8 cellular contexts compared by ENCODE assay signal in the genomic region with DNA sequence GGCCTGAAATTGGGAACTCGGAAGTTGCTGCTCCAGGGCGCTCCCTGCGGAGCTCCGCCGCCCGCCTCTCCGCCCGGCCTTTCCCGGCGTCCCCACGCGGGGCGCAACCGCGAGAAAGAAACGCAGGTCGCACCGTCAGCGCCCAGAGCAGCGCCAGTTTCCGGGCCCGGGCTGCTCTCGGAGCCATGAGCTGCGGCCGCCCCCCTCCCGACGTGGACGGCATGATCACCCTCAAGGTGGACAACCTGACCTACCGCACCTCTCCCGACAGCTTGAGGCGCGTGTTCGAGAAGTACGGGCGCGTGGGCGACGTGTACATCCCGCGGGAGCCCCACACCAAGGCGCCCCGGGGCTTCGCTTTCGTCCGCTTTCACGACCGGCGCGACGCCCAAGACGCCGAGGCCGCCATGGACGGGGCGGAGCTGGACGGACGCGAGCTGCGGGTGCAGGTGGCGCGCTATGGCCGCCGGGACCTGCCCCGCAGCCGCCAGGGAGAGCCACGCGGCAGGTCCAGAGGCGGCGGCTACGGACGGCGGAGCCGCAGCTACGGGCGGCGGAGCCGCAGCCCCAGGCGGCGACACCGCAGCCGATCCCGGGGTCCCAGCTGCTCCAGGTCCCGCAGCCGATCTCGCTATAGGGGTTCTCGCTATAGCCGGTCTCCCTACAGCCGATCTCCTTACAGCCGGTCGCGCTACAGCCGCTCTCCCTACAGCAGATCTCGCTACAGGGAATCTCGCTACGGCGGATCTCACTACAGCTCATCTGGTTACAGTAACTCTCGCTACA. TPM values are rescaled to one million over a fixed set of nuclear protein-coding genes. Genes with fewer than 3 reads are reported as not detected.
DNase-seq lines count a peak whose midpoint lies in the region; ATAC-seq, FAIRE-seq and TF ChIP-seq lines count a peak whose summit lies in the region.

No MANE protein-coding gene starts in this region.

- ATAC-seq in HG02981 (IDR thresholded peaks at IDR 0.05; ENCODE audit: unreplicated experiment): peak; percentile 56
- peak; percentile 78 for ATAC-seq in WTC11

- peaks cover 0 to 5% of the 10 kb centered on the region in 2 donors for H3K4me1 ChIP-seq in kidney (ENCODE audit: control insufficient read depth in 1 of 2, insufficient read depth in 1 of 2, low read depth in 1 of 2, low read length in 2 of 2)

- no peaks in the 10 kb centered on the region for H3K9me3 ChIP-seq in kidney (ENCODE audit: control insufficient read depth in 1 of 2, low read length in 2 of 2)

- intact Hi-C loops in kidney (cut with DNase I): no loop called here

- peaks cover 17% of the 10 kb centered on the region for H3K4me1 Mint-ChIP-seq in WTC11

- CTCF ChIA-PET in WTC11 (lab: Charles Lee): interaction anchor here (0.7 to 5.1 kb wide), 18 partner anchors 9 to 722 kb away, joined by 3 to 89 read pairs (median 4); a partner anchor contains a TSS

- TF ChIP-seq CTCF in WTC11 (IDR thresholded peaks at IDR 0.05) (no peak), kidney (IDR thresholded peaks at IDR 0.05; ENCODE audit: borderline replicate concordance, extremely low read depth, insufficient read depth) (peak; percentile 59)

- POLR2A ChIA-PET in WTC11 (lab: Charles Lee): interaction anchor here (0.6 to 2.9 kb wide), 9 partner anchors 14 to 1229 kb away, joined by 4 to 19 read pairs (median 6); a partner anchor contains a TSS

- peak overlapping the region; percentile 86 for H3K4me3 Mint-ChIP-seq in WTC11

- H3K4me3 ChIP-seq in kidney (ENCODE audit: low read length in 2 of 2): peak overlapping the region; percentile 94 to 96

- H3K27ac Mint-ChIP-seq in WTC11: peak overlapping the region; percentile 80

- H3K27me3 Mint-ChIP-seq in WTC11 (ENCODE audit: low read depth): no peaks in the 10 kb centered on the region; the same call in 1 of the 2 replicates

- H3K36me3 Mint-ChIP-seq in WTC11: no peaks in the 10 kb centered on the region

- H3K9me3 Mint-ChIP-seq in WTC11: no peaks in the 10 kb centered on the region

- FAIRE-seq in kidney (lab: Jason Lieb, UNC): no peak

- DNase-seq in SIG-M5 treated with dmso at 0.1 percent for 504 hours (lab: John Stamatoyannopoulos, UW; ENCODE audit: unreplicated experiment): peak; percentile 43
- DNase-seq in SIG-M5 (lab: John Stamatoyannopoulos, UW): no peak
- peak; percentile 78 for DNase-seq in NCI-H2107 (lab: John Stamatoyannopoulos, UW)
- peak; percentile 79 for DNase-seq in WTC11 (ENCODE audit: low spot score)
- peak; percentile 73 for DNase-seq in central memory CD4-positive, alpha-beta T cell
- DNase-seq in kidney: peak; percentile 94
- peak; percentile 61 to 66 for DNase-seq in stimulated activated CD4-positive, alpha-beta T cell treated with anti-CD3 and anti-CD28 coated beads, Interleukin-15, amount 100 ng/mL, for 48 hours (ENCODE audit: low read depth in 2 of 2)

- peak overlapping the region; percentile 97 to 98 for H3K27ac ChIP-seq in kidney (ENCODE audit: low read depth in 2 of 2, low read length in 2 of 2)

- H3K9ac ChIP-seq in kidney (ENCODE audit: low read length in 2 of 2): peak overlapping the region; percentile 85 to 96

- no peaks in the 10 kb centered on the region for H3K36me3 ChIP-seq in kidney (ENCODE audit: control insufficient read depth in 1 of 2, insufficient read depth in 2 of 2, low read length in 2 of 2)

TF ChIP-seq in WTC11, 78 proteins besides CTCF, POLR2A, EP300 and RAD21 (continues in another document):
- TF ChIP-seq, protein P1, sequence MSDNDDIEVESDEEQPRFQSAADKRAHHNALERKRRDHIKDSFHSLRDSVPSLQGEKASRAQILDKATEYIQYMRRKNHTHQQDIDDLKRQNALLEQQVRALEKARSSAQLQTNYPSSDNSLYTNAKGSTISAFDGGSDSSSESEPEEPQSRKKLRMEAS (CRISPR knock-in tag; IDR thresholded peaks at IDR 0.05): peak; percentile 76
- TF ChIP-seq CREM (CRISPR knock-in tag; IDR thresholded peaks at IDR 0.05) (peak; percentile 22; the same call in 1 of the 2 replicates), ZBTB21 (CRISPR knock-in tag; IDR thresholded peaks at IDR 0.05; ENCODE audit: borderline replicate concordance) (0 out of 2 replicates have a peak, but pooled peaks have one; percentile 64), TP53 (CRISPR knock-in tag; IDR thresholded peaks at IDR 0.05) (peak; percentile 64; the same call in 1 of the 2 replicates), ZNF232 (CRISPR knock-in tag; IDR thresholded peaks at IDR 0.05) (peak; percentile 75), ETV6 (CRISPR knock-in tag; IDR thresholded peaks at IDR 0.05) (0 out of 2 replicates have a peak, but pooled peaks have one; percentile 62), NFE2L1 (CRISPR knock-in tag; IDR thresholded peaks at IDR 0.05) (peak; percentile 37; the same call in 1 of the 2 replicates), RELA (CRISPR knock-in tag; IDR thresholded peaks at IDR 0.05; ENCODE audit: borderline replicate concordance) (peak; percentile 81; the same call in 1 of the 2 replicates), FOXK1 (CRISPR knock-in tag; IDR thresholded peaks at IDR 0.05) (peak; percentile 53)
- TF ChIP-seq, protein P2, sequence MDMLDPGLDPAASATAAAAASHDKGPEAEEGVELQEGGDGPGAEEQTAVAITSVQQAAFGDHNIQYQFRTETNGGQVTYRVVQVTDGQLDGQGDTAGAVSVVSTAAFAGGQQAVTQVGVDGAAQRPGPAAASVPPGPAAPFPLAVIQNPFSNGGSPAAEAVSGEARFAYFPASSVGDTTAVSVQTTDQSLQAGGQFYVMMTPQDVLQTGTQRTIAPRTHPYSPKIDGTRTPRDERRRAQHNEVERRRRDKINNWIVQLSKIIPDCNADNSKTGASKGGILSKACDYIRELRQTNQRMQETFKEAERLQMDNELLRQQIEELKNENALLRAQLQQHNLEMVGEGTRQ (CRISPR knock-in tag; IDR thresholded peaks at IDR 0.05): 0 out of 2 replicates have a peak, but pooled peaks have one; percentile 9
- TF ChIP-seq, protein P3, sequence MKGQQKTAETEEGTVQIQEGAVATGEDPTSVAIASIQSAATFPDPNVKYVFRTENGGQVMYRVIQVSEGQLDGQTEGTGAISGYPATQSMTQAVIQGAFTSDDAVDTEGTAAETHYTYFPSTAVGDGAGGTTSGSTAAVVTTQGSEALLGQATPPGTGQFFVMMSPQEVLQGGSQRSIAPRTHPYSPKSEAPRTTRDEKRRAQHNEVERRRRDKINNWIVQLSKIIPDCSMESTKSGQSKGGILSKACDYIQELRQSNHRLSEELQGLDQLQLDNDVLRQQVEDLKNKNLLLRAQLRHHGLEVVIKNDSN (CRISPR knock-in tag; IDR thresholded peaks at IDR 0.05): peak; percentile 14; the same call in 1 of the 2 replicates
- TF ChIP-seq, protein P4, sequence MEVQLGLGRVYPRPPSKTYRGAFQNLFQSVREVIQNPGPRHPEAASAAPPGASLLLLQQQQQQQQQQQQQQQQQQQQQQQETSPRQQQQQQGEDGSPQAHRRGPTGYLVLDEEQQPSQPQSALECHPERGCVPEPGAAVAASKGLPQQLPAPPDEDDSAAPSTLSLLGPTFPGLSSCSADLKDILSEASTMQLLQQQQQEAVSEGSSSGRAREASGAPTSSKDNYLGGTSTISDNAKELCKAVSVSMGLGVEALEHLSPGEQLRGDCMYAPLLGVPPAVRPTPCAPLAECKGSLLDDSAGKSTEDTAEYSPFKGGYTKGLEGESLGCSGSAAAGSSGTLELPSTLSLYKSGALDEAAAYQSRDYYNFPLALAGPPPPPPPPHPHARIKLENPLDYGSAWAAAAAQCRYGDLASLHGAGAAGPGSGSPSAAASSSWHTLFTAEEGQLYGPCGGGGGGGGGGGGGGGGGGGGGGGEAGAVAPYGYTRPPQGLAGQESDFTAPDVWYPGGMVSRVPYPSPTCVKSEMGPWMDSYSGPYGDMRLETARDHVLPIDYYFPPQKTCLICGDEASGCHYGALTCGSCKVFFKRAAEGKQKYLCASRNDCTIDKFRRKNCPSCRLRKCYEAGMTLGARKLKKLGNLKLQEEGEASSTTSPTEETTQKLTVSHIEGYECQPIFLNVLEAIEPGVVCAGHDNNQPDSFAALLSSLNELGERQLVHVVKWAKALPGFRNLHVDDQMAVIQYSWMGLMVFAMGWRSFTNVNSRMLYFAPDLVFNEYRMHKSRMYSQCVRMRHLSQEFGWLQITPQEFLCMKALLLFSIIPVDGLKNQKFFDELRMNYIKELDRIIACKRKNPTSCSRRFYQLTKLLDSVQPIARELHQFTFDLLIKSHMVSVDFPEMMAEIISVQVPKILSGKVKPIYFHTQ (CRISPR knock-in tag; IDR thresholded peaks at IDR 0.05): no peak
- TF ChIP-seq, protein P5, sequence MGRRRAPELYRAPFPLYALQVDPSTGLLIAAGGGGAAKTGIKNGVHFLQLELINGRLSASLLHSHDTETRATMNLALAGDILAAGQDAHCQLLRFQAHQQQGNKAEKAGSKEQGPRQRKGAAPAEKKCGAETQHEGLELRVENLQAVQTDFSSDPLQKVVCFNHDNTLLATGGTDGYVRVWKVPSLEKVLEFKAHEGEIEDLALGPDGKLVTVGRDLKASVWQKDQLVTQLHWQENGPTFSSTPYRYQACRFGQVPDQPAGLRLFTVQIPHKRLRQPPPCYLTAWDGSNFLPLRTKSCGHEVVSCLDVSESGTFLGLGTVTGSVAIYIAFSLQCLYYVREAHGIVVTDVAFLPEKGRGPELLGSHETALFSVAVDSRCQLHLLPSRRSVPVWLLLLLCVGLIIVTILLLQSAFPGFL (CRISPR knock-in tag; IDR thresholded peaks at IDR 0.05; ENCODE audit: borderline replicate concordance): 0 out of 2 replicates have a peak, but pooled peaks have one; percentile 17
- TF ChIP-seq, protein P6, sequence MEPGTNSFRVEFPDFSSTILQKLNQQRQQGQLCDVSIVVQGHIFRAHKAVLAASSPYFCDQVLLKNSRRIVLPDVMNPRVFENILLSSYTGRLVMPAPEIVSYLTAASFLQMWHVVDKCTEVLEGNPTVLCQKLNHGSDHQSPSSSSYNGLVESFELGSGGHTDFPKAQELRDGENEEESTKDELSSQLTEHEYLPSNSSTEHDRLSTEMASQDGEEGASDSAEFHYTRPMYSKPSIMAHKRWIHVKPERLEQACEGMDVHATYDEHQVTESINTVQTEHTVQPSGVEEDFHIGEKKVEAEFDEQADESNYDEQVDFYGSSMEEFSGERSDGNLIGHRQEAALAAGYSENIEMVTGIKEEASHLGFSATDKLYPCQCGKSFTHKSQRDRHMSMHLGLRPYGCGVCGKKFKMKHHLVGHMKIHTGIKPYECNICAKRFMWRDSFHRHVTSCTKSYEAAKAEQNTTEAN (CRISPR knock-in tag; IDR thresholded peaks at IDR 0.05): no peak; the same call in 1 of the 2 replicates

RNA-seq across cellular contexts. Expression of a gene that starts 0.5 kb away (rescaled TPM):
- total RNA-seq in WTC11 (2021): 20.9 to 23.0 TPM (median 20.9 TPM) in 3 replicates
- 64.2 TPM for total RNA-seq in kidney
- polyA plus RNA-seq in kidney (ENCODE audit: insufficient read depth, low read depth, low replicate concordance): 45.6 TPM

RNA-seq across cellular contexts. Expression of a gene that starts 18.0 kb away (rescaled TPM):
- total RNA-seq in WTC11 (2021) (not detected in 3 replicates), kidney (not detected)
- not detected for polyA plus RNA-seq in kidney (ENCODE audit: insufficient read depth, low read depth, low replicate concordance)

RNA-seq across cellular contexts. Expression of a gene that starts 22.4 kb away (rescaled TPM):
- total RNA-seq in WTC11 (2021): 2.6 to 3.3 TPM (median 3.2 TPM) in 3 replicates
- 69.0 TPM for total RNA-seq in kidney
- 19.3 TPM for polyA plus RNA-seq in kidney (ENCODE audit: insufficient read depth, low read depth, low replicate concordance)

RNA-seq across cellular contexts. Expression of a gene that starts 42.2 kb away (rescaled TPM):
- total RNA-seq in WTC11 (2021) (not detected in 3 replicates), kidney (not detected)
- polyA plus RNA-seq in kidney (ENCODE audit: insufficient read depth, low read depth, low replicate concordance): not detected

Comparison
In these comparisons a context has a peak if more than half of its experiments do, and no peak if none do; other contexts are left out.
1. RNA of a gene that starts 22.4 kb away (total RNA-seq): 69.0 TPM in kidney (single experiment); 2.6 to 3.3 TPM in WTC11; every median in the first group is over 10 times any median in the second.